1 cellular context compared by ENCODE assay signal in the genomic region with DNA sequence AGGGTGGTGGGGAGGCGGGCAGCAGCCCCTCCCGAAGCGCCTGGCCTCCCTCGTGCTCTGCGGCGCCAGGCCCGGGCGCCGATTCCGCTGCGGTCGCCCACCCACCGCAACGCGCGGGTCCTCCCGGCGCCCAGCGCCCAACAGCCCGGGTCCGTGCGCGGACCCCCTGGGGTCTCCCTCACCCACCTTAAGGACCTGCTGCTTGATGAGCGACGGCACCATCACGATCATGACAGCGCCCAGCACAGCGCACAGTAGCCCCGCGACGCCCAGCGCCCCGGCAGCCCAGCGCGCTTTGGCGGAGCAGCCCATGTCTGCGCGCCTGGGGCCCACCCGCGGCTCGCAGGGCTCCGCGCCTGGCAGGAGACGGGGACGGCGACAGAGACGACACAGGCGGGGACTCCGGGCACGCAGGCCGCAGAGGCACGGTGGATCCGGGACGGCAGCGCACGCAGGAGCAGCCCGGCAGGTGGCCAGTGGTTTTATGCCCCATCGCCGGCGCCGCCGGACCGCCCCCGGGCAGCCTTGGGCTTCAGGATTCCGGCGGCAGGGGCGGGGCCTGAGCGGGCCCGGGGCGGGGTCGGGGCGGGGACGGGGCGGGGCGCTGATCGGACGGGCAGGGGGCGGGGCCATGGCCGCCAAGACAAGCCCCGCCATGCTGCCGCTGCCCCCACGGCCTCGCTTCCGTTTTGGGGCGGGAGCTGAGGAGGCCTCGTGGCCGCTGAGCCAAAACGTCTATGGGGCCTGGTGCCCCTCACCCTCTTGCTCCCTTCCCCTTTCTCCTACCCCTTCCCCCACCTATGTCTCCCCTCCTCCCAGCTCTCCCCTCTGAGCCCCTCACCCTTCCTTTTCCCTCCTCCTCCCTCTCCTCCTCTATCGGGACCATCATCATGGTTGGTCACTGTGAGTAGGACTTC.
TF ChIP-seq lines count a peak whose summit lies in the region.

A gene with protein sequence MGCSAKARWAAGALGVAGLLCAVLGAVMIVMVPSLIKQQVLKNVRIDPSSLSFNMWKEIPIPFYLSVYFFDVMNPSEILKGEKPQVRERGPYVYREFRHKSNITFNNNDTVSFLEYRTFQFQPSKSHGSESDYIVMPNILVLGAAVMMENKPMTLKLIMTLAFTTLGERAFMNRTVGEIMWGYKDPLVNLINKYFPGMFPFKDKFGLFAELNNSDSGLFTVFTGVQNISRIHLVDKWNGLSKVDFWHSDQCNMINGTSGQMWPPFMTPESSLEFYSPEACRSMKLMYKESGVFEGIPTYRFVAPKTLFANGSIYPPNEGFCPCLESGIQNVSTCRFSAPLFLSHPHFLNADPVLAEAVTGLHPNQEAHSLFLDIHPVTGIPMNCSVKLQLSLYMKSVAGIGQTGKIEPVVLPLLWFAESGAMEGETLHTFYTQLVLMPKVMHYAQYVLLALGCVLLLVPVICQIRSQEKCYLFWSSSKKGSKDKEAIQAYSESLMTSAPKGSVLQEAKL (minus strand): TSS at position 456 of the 917 bp plus-strand sequence. CDS start 144 bp downstream, at position 312.

TF ChIP-seq in HEK293, 187 proteins besides CTCF, POLR2A, EP300 and RAD21 (continued from another document and continues in another):
- TF ChIP-seq ZNF292 (tag by site-specific recombination; IDR thresholded peaks at IDR 0.05; ENCODE audit: borderline replicate concordance, low read depth) (no peak), ZNF596 (tag by site-specific recombination; IDR thresholded peaks at IDR 0.05) (peak; percentile 30; the same call in 1 of the 2 replicates), ZNF175 (tag by site-specific recombination; IDR thresholded peaks at IDR 0.05) (no peak), SETDB1 (IDR thresholded peaks at IDR 0.05; ENCODE audit: insufficient read length, low read length) (no peak), ZNF521 (tag by site-specific recombination; IDR thresholded peaks at IDR 0.05) (no peak), ZIC2 (tag by site-specific recombination; IDR thresholded peaks at IDR 0.05) (peak; percentile 97), ZNF19 (tag by site-specific recombination; IDR thresholded peaks at IDR 0.05; ENCODE audit: low read depth) (no peak), ZFP69B (tag by site-specific recombination; IDR thresholded peaks at IDR 0.05) (peak; percentile 94), ZBTB48 (tag by site-specific recombination; IDR thresholded peaks at IDR 0.05) (peak; percentile 49; the same call in 1 of the 2 replicates), ZNF426 (tag by site-specific recombination; IDR thresholded peaks at IDR 0.05) (no peak), ZNF155 (tag by site-specific recombination; IDR thresholded peaks at IDR 0.05) (no peak), ZBTB7A (tag by site-specific recombination; IDR thresholded peaks at IDR 0.05; ENCODE audit: low read depth) (0 out of 2 replicates have a peak, but pooled peaks have one; percentile 61), ZNF239 (tag by site-specific recombination; IDR thresholded peaks at IDR 0.05) (no peak), ZNF560 (tag by site-specific recombination; IDR thresholded peaks at IDR 0.05; ENCODE audit: borderline replicate concordance) (peak; percentile 81), ZNF830 (tag by site-specific recombination; IDR thresholded peaks at IDR 0.05; ENCODE audit: low read depth) (no peak), ZNF354C (tag by site-specific recombination; IDR thresholded peaks at IDR 0.05; ENCODE audit: borderline replicate concordance, low read depth) (no peak), ZNF776 (tag by site-specific recombination; IDR thresholded peaks at IDR 0.05; ENCODE audit: borderline replicate concordance) (no peak), ZFHX2 (tag by site-specific recombination; conservative IDR thresholded peaks at IDR 0.05) (peak; percentile 63), ZXDB (tag by site-specific recombination; IDR thresholded peaks at IDR 0.05) (peak; percentile 81), ZNF561 (tag by site-specific recombination; IDR thresholded peaks at IDR 0.05; ENCODE audit: borderline replicate concordance) (peak; percentile 84; the same call in 1 of the 2 replicates), ZNF341 (tag by site-specific recombination; IDR thresholded peaks at IDR 0.05; ENCODE audit: low read depth) (peak; percentile 47), MEIS1 (CRISPR knock-in tag; IDR thresholded peaks at IDR 0.05; ENCODE audit: borderline replicate concordance) (no peak), ZNF37A (tag by site-specific recombination; IDR thresholded peaks at IDR 0.05) (no peak), SALL2 (tag by site-specific recombination; IDR thresholded peaks at IDR 0.05; ENCODE audit: borderline replicate concordance) (no peak)
- TF ChIP-seq, protein P1, sequence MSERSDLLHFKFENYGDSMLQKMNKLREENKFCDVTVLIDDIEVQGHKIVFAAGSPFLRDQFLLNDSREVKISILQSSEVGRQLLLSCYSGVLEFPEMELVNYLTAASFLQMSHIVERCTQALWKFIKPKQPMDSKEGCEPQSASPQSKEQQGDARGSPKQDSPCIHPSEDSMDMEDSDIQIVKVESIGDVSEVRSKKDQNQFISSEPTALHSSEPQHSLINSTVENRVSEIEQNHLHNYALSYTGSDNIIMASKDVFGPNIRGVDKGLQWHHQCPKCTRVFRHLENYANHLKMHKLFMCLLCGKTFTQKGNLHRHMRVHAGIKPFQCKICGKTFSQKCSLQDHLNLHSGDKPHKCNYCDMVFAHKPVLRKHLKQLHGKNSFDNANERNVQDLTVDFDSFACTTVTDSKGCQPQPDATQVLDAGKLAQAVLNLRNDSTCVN (tag by site-specific recombination; optimal IDR thresholded peaks at IDR 0.05): peak; percentile 84
- TF ChIP-seq, protein P2, sequence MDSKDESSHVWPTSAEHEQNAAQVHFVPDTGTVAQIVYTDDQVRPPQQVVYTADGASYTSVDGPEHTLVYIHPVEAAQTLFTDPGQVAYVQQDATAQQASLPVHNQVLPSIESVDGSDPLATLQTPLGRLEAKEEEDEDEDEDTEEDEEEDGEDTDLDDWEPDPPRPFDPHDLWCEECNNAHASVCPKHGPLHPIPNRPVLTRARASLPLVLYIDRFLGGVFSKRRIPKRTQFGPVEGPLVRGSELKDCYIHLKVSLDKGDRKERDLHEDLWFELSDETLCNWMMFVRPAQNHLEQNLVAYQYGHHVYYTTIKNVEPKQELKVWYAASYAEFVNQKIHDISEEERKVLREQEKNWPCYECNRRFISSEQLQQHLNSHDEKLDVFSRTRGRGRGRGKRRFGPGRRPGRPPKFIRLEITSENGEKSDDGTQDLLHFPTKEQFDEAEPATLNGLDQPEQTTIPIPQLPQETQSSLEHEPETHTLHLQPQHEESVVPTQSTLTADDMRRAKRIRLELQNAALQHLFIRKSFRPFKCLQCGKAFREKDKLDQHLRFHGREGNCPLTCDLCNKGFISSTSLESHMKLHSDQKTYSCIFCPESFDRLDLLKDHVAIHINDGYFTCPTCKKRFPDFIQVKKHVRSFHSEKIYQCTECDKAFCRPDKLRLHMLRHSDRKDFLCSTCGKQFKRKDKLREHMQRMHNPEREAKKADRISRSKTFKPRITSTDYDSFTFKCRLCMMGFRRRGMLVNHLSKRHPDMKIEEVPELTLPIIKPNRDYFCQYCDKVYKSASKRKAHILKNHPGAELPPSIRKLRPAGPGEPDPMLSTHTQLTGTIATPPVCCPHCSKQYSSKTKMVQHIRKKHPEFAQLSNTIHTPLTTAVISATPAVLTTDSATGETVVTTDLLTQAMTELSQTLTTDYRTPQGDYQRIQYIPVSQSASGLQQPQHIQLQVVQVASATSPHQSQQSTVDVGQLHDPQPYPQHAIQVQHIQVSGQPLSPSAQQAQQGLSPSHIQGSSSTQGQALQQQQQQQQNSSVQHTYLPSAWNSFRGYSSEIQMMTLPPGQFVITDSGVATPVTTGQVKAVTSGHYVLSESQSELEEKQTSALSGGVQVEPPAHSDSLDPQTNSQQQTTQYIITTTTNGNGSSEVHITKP (tag by site-specific recombination; IDR thresholded peaks at IDR 0.05): peak; percentile 97
- TF ChIP-seq, protein P3, sequence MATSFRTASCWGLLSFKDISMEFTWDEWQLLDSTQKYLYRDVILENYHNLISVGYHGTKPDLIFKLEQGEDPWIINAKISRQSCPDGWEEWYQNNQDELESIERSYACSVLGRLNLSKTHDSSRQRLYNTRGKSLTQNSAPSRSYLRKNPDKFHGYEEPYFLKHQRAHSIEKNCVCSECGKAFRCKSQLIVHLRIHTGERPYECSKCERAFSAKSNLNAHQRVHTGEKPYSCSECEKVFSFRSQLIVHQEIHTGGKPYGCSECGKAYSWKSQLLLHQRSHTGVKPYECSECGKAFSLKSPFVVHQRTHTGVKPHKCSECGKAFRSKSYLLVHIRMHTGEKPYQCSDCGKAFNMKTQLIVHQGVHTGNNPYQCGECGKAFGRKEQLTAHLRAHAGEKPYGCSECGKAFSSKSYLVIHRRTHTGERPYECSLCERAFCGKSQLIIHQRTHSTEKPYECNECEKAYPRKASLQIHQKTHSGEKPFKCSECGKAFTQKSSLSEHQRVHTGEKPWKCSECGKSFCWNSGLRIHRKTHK (tag by site-specific recombination; IDR thresholded peaks at IDR 0.05): no peak
- TF ChIP-seq, protein P4, sequence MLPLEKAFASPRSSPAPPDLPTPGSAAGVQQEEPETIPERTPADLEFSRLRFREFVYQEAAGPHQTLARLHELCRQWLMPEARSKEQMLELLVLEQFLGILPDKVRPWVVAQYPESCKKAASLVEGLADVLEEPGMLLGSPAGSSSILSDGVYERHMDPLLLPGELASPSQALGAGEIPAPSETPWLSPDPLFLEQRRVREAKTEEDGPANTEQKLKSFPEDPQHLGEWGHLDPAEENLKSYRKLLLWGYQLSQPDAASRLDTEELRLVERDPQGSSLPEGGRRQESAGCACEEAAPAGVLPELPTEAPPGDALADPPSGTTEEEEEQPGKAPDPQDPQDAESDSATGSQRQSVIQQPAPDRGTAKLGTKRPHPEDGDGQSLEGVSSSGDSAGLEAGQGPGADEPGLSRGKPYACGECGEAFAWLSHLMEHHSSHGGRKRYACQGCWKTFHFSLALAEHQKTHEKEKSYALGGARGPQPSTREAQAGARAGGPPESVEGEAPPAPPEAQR (tag by site-specific recombination; IDR thresholded peaks at IDR 0.05): peak; percentile 54; the same call in 1 of the 2 replicates
- TF ChIP-seq, protein P5, sequence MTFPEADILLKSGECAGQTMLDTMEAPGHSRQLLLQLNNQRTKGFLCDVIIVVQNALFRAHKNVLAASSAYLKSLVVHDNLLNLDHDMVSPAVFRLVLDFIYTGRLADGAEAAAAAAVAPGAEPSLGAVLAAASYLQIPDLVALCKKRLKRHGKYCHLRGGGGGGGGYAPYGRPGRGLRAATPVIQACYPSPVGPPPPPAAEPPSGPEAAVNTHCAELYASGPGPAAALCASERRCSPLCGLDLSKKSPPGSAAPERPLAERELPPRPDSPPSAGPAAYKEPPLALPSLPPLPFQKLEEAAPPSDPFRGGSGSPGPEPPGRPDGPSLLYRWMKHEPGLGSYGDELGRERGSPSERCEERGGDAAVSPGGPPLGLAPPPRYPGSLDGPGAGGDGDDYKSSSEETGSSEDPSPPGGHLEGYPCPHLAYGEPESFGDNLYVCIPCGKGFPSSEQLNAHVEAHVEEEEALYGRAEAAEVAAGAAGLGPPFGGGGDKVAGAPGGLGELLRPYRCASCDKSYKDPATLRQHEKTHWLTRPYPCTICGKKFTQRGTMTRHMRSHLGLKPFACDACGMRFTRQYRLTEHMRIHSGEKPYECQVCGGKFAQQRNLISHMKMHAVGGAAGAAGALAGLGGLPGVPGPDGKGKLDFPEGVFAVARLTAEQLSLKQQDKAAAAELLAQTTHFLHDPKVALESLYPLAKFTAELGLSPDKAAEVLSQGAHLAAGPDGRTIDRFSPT (tag by site-specific recombination; IDR thresholded peaks at IDR 0.05): peak; percentile 74
- TF ChIP-seq, protein P6, sequence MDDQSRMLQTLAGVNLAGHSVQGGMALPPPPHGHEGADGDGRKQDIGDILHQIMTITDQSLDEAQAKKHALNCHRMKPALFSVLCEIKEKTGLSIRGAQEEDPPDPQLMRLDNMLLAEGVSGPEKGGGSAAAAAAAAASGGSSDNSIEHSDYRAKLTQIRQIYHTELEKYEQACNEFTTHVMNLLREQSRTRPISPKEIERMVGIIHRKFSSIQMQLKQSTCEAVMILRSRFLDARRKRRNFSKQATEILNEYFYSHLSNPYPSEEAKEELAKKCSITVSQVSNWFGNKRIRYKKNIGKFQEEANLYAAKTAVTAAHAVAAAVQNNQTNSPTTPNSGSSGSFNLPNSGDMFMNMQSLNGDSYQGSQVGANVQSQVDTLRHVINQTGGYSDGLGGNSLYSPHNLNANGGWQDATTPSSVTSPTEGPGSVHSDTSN (CRISPR knock-in tag; IDR thresholded peaks at IDR 0.05): peak; percentile 82; the same call in 1 of the 2 replicates
- TF ChIP-seq, protein P7, sequence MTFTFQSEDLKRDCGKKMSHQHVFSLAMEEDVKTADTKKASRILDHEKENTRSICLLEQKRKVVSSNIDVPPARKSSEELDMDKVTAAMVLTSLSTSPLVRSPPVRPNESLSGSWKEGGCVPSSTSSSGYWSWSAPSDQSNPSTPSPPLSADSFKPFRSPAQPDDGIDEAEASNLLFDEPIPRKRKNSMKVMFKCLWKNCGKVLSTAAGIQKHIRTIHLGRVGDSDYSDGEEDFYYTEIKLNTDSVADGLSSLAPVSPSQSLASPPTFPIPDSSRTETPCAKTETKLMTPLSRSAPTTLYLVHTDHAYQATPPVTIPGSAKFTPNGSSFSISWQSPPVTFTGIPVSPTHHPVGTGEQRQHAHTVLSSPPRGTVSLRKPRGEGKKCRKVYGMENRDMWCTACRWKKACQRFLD (tag by site-specific recombination; IDR thresholded peaks at IDR 0.05): no peak
- TF ChIP-seq, protein P8, sequence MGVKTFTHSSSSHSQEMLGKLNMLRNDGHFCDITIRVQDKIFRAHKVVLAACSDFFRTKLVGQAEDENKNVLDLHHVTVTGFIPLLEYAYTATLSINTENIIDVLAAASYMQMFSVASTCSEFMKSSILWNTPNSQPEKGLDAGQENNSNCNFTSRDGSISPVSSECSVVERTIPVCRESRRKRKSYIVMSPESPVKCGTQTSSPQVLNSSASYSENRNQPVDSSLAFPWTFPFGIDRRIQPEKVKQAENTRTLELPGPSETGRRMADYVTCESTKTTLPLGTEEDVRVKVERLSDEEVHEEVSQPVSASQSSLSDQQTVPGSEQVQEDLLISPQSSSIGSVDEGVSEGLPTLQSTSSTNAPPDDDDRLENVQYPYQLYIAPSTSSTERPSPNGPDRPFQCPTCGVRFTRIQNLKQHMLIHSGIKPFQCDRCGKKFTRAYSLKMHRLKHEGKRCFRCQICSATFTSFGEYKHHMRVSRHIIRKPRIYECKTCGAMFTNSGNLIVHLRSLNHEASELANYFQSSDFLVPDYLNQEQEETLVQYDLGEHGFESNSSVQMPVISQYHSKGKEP (tag by site-specific recombination; IDR thresholded peaks at IDR 0.05): no peak
- TF ChIP-seq, protein P9, sequence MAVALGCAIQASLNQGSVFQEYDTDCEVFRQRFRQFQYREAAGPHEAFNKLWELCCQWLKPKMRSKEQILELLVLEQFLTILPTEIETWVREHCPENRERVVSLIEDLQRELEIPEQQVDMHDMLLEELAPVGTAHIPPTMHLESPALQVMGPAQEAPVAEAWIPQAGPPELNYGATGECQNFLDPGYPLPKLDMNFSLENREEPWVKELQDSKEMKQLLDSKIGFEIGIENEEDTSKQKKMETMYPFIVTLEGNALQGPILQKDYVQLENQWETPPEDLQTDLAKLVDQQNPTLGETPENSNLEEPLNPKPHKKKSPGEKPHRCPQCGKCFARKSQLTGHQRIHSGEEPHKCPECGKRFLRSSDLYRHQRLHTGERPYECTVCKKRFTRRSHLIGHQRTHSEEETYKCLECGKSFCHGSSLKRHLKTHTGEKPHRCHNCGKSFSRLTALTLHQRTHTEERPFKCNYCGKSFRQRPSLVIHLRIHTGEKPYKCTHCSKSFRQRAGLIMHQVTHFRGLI (tag by site-specific recombination; IDR thresholded peaks at IDR 0.05): peak; percentile 80
